In genomic region chr11:113529606-113530005, GRCh38 we compare ENCODE assay signal across 19 cellular contexts. TPM values are rescaled to one million over a fixed set of nuclear protein-coding genes. Genes with fewer than 3 reads are reported as not detected.
DNase-seq lines count a peak whose midpoint lies in the region; ATAC-seq and TF ChIP-seq lines count a peak whose summit lies in the region.
"Had no signal": no experiment of that assay in that cellular context is flagged by ENCODE, and none has a peak within 500 bp of the region (broad histone marks: within the 10 kb centered on the region; RNA-seq: fewer than 3 reads in every experiment).

No MANE protein-coding gene starts in this region.

- ATAC-seq in heart left ventricle = no peak
- ATAC-seq in HG02885 (IDR thresholded peaks at IDR 0.05; ENCODE audit: poor library complexity, unreplicated experiment) = no peak
- no peak for ATAC-seq in HG03520 (IDR thresholded peaks at IDR 0.05; ENCODE audit: unreplicated experiment)

- TF ChIP-seq POLR2A in heart left ventricle (IDR thresholded peaks at IDR 0.05) = no peak

- WGBS in heart left ventricle, 4 donors = 86 to 100% (median 90%) methylated on average over 1 of the region's 1 CpG
- 91% methylated on average over 1 of the region's 1 CpG; no CpG with 5 or more reads in 1 of the 2 experiments for WGBS in endodermal cell (ENCODE audit: insufficient coverage in 1 of 2, insufficient read length in 1 of 2), 2 experiments

- no peak overlapping the region for H3K4me3 Mint-ChIP-seq in endodermal cell
- H3K4me3 Mint-ChIP-seq: HFFc6 had no signal

- TF ChIP-seq CTCF in heart left ventricle (IDR thresholded peaks at IDR 0.05) (no peak), endodermal cell (conservative IDR thresholded peaks at IDR 0.05) (no peak)

- no peak overlapping the region for H3K27ac Mint-ChIP-seq in endodermal cell
- H3K27ac Mint-ChIP-seq: HFFc6 had no signal

- peaks cover 14% of the 10 kb centered on the region for H3K4me1 Mint-ChIP-seq in endodermal cell

- H3K9me3 Mint-ChIP-seq in endodermal cell = peaks cover 6% of the 10 kb centered on the region
- H3K9me3 Mint-ChIP-seq: HFFc6 had no signal

- H3K27me3 ChIP-seq in heart left ventricle = peaks cover 0 to 12% (median 0%) of the 10 kb centered on the region in 9 donors
- H3K27me3 ChIP-seq in endodermal cell (ENCODE audit: control insufficient read depth, insufficient read depth, low read length, poor library complexity, severe bottlenecking) = no peaks in the 10 kb centered on the region
- H3K27me3 ChIP-seq: Peyer's patch had no signal

- H3K4me1 ChIP-seq in heart left ventricle = peaks cover 0 to 8% (median 0%) of the 10 kb centered on the region in 12 donors
- H3K4me1 ChIP-seq in endodermal cell (ENCODE audit: control insufficient read depth, insufficient read depth, low read length) = no peaks in the 10 kb centered on the region
- H3K4me1 ChIP-seq: Peyer's patch had no signal

- H3K36me3 ChIP-seq in heart left ventricle = no peaks in the 10 kb centered on the region
- H3K36me3 ChIP-seq in endodermal cell (ENCODE audit: control insufficient read depth, insufficient read depth, low read length) = no peaks in the 10 kb centered on the region
- H3K36me3 ChIP-seq: Peyer's patch had no signal

- H3K9me3 ChIP-seq in heart left ventricle (no peaks in the 10 kb centered on the region), endodermal cell (ENCODE audit: control insufficient read depth, low read length) (no peaks in the 10 kb centered on the region)
- H3K9me3 ChIP-seq: Peyer's patch had no signal

- no peak overlapping the region for H3K27ac ChIP-seq in heart left ventricle
- no peak overlapping the region for H3K27ac ChIP-seq in endodermal cell (ENCODE audit: low read depth, low read length)
- H3K27ac ChIP-seq: HL-60, Peyer's patch had no signal

- H3K9ac ChIP-seq in endodermal cell (ENCODE audit: extremely low read depth, low read length, poor library complexity, severe bottlenecking) = no peak overlapping the region

- no peak overlapping the region for H3K4me3 ChIP-seq in heart left ventricle
- H3K4me3 ChIP-seq in endodermal cell (ENCODE audit: low read length) = no peak overlapping the region
- H3K4me3 ChIP-seq: Peyer's patch had no signal

- peaks cover 17% of the 10 kb centered on the region for H3K27me3 Mint-ChIP-seq in endodermal cell (ENCODE audit: insufficient read depth)

- intact Hi-C loops in cardiac septum (cut with DNase I) = loop anchor here (10.0 kb wide), 1 partner anchor 205 kb away; no protein-coding TSS in a partner anchor
- intact Hi-C loops in heart left ventricle (cut with DNase I) = loop anchor here in 7 of 10 donors (2.0 to 10.0 kb wide), 6 partner anchors 195 to 1315 kb away; no protein-coding TSS in a partner anchor

- H3K36me3 Mint-ChIP-seq in endodermal cell (ENCODE audit: low read depth) = no peaks in the 10 kb centered on the region

- DNase-seq in cardiac septum (ENCODE audit: low spot score) = peak; percentile 54
- DNase-seq in heart left ventricle = no peak
- DNase-seq in RPMI7951 (ENCODE audit: low read depth) = peak; percentile 37
- peak; percentile 44 for DNase-seq in endodermal cell
- DNase-seq in T-helper 2 cell = no peak
- no peak for DNase-seq in NK-92 (lab: John Stamatoyannopoulos, UW; ENCODE audit: unreplicated experiment)
- DNase-seq: AML-193, DMS79 treated with DMSO at 0.1 percent for 48 hours, HFFc6, KG1, NCI-H1092 treated with DMSO at 0.1 percent for 48 hours, NCI-H1694, NCI-H2107, NCI-H526, Peyer's patch, SHP77 treated with DMSO at 0.1 percent for 48 hours had no signal

RNA-seq across cellular contexts. Expression of gene DRD2, which starts 54.4 kb away (rescaled TPM):
- not detected for total RNA-seq in cardiac septum
- under 1 TPM in 1 of 9 donors, not detected in 8; 0.14 TPM for total RNA-seq in heart left ventricle
- polyA plus RNA-seq in heart left ventricle = under 1 TPM in 1 of 2 donors, not detected in 1; 0.12 TPM
- total RNA-seq in RPMI7951 (2014; rRNA removed; shearing (Covaris generic)) = 8.2 and 10.7 TPM in 2 replicates
- total RNA-seq in endodermal cell = 1 to 10 TPM in 1 of 2 donors, under 1 TPM in 1; 0.35 to 2.1 TPM
- 2.6 TPM for polyA plus RNA-seq in endodermal cell (2013, experiment 1 of 2)
- 4.1 TPM for polyA plus RNA-seq in endodermal cell (2013, experiment 2 of 2)
- total RNA-seq: HFFc6, Peyer's patch had no signal

Comparison
In these comparisons a context has a peak if more than half of its experiments do, and no peak if none do; other contexts are left out.
1. DNase-seq: peak in cardiac septum (single experiment), RPMI7951 (single experiment) and endodermal cell (single experiment); none in heart left ventricle (0 of 5), T-helper 2 cell (0 of 5) and NK-92 (single experiment).